In genomic region chr10:116892873-116893685, GRCh38 we compare ENCODE assay signal across 19 cellular contexts. TPM values are rescaled to one million over a fixed set of nuclear protein-coding genes. Genes with fewer than 3 reads are reported as not detected.
DNase-seq lines count a peak whose midpoint lies in the region; ATAC-seq and TF ChIP-seq lines count a peak whose summit lies in the region.
"Had no signal": no experiment of that assay in that cellular context is flagged by ENCODE, and none has a peak within 500 bp of the region (broad histone marks: within the 10 kb centered on the region; RNA-seq: fewer than 3 reads in every experiment).

No MANE protein-coding gene starts in this region.

- H3K4me1 ChIP-seq in neural progenitor cell, result peaks cover 37% of the 10 kb centered on the region
- H3K4me1 ChIP-seq: Peyer's patch, testis had no signal

- no peaks in the 10 kb centered on the region for H3K36me3 Mint-ChIP-seq in neural progenitor cell
- H3K36me3 Mint-ChIP-seq: CD4-positive, CD25-positive, alpha-beta regulatory T cell had no signal

- peak overlapping the region; percentile 47 for H3K4me2 ChIP-seq in neural progenitor cell

- H3K27ac ChIP-seq in neural progenitor cell, result peak overlapping the region; percentile 59
- H3K27ac ChIP-seq: lower lobe of right lung, pancreas, Peyer's patch, spleen, testis had no signal

- TF ChIP-seq CTCF in choroid plexus epithelial cell (conservative IDR thresholded peaks at IDR 0.05; ENCODE audit: low read depth, low read length) (no peak), neural progenitor cell (IDR thresholded peaks at IDR 0.05) (no peak)

- in situ Hi-C loops in KBM-7 (cut with MboI; ENCODE audit: low pct_unique_long_range_greater_than_20kb, low sequenced_read_pairs), result no loop called here

- no peaks in the 10 kb centered on the region for H3K36me3 ChIP-seq in neural progenitor cell
- H3K36me3 ChIP-seq: lower lobe of right lung, pancreas, Peyer's patch, spleen had no signal

- no peaks in the 10 kb centered on the region for H3K79me2 ChIP-seq in neural progenitor cell (ENCODE audit: low read depth)

- H3K27me3 Mint-ChIP-seq in neural progenitor cell (ENCODE audit: insufficient read depth, low read depth), result peaks cover 9% of the 10 kb centered on the region

- peaks cover 26% of the 10 kb centered on the region for H3F3A ChIP-seq in neural progenitor cell (ENCODE audit: low read depth)

- H3K9me3 ChIP-seq in neural progenitor cell (ENCODE audit: low read depth), result no peaks in the 10 kb centered on the region
- H3K9me3 ChIP-seq: lower lobe of right lung, pancreas, Peyer's patch, spleen, testis had no signal

- peak; percentile 72 for DNase-seq in KBM-7
- peak; percentile 17 to 43 for DNase-seq in NCI-H524 (lab: John Stamatoyannopoulos, UW)
- DNase-seq in choroid plexus epithelial cell (ENCODE audit: low read depth), result peak; percentile 46
- DNase-seq in neural progenitor cell (ENCODE audit: low spot score), result peak; percentile 77
- DNase-seq: activated CD4-positive, alpha-beta T cell treated with anti-CD3 and anti-CD28 coated beads, Interleukin-2, amount 50 U/mL, for 1 hour; H9; hippocampal formation; lower lobe of right lung; pancreas; Peyer's patch; spleen; testis had no signal

- H3K4me3 Mint-ChIP-seq in neural progenitor cell, result peak overlapping the region; percentile 25
- H3K4me3 Mint-ChIP-seq: CD4-positive, CD25-positive, alpha-beta regulatory T cell; H9 had no signal

- no peaks in the 10 kb centered on the region for H4K20me1 ChIP-seq in neural progenitor cell (ENCODE audit: low read depth)

- peaks cover 43% of the 10 kb centered on the region for H3K4me1 Mint-ChIP-seq in neural progenitor cell

- ATAC-seq in GM21528 (IDR thresholded peaks at IDR 0.05; ENCODE audit: low FRiP score, unreplicated experiment) (no peak), HG03442 (IDR thresholded peaks at IDR 0.05; ENCODE audit: unreplicated experiment) (no peak), GM21423 (IDR thresholded peaks at IDR 0.05; ENCODE audit: unreplicated experiment) (no peak), HG02763 (IDR thresholded peaks at IDR 0.05; ENCODE audit: unreplicated experiment) (no peak)
- ATAC-seq: pancreas had no signal

- H3K9me3 Mint-ChIP-seq in neural progenitor cell, result no peaks in the 10 kb centered on the region
- H3K9me3 Mint-ChIP-seq: H9 had no signal

- peak overlapping the region; percentile 2 for H3K4me3 ChIP-seq in choroid plexus epithelial cell (ENCODE audit: low read depth, low read length)
- peak overlapping the region; percentile 19 for H3K4me3 ChIP-seq in neural progenitor cell
- H3K4me3 ChIP-seq: lower lobe of right lung, pancreas, Peyer's patch, spleen, testis had no signal

- no peaks in the 10 kb centered on the region for H3K27me3 ChIP-seq in neural progenitor cell
- H3K27me3 ChIP-seq: pancreas, Peyer's patch, testis had no signal

- no peak overlapping the region for H2AFZ ChIP-seq in neural progenitor cell (replicated peaks)

- H3K9ac ChIP-seq in neural progenitor cell, result no peak overlapping the region

- peak overlapping the region; percentile 10 for H3K27ac Mint-ChIP-seq in neural progenitor cell
- H3K27ac Mint-ChIP-seq: CD4-positive, CD25-positive, alpha-beta regulatory T cell; H9 had no signal

RNA-seq across cellular contexts. Expression of gene ENO4, which starts 43.8 kb away (rescaled TPM):
- 0.84 and 10.0 TPM in 2 replicates for total RNA-seq in neural progenitor cell (ENCODE audit: low replicate concordance)
- total RNA-seq: CD4-positive, CD25-positive, alpha-beta regulatory T cell; epithelial cell of proximal tubule; Peyer's patch; spleen; T-helper 1 cell treated with Interleukin-12 subunit alpha and Interleukin-12 subunit beta and Interleukin-4 antibody, amounts not matched to agents 30 ng/mL and 1 ng/mL, for 36 hours had no signal
